Comparison of ENCODE assay signal across 24 cellular contexts in the genomic region with DNA sequence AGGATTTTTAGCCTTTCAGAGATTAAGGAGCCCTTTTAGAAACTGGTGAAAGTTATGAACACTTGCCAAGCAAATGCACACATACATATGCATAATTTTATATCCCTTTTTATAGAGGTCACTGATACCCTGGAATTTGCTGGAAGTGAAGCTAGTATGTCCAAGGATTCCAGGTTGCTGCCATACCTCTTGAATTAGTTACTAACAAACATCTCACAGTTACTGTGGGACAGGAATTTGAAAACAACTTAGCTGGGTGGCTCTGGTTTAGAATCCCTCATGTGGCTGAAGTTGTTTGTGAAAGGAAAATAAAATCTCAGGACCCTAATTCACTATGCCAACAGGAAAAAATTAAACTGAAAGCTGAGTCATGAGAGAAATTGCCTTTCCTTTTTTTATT.
DNase-seq lines count a peak whose midpoint lies in the region; ATAC-seq, FAIRE-seq and TF ChIP-seq lines count a peak whose summit lies in the region.
"Had no signal": no experiment of that assay in that cellular context is flagged by ENCODE, and none has a peak within 500 bp of the region (broad histone marks: within the 10 kb centered on the region; RNA-seq: fewer than 3 reads in every experiment).

No MANE protein-coding gene starts in this region.

- peak overlapping the region; percentile 3 to 72 (median 69) for H3K27ac Mint-ChIP-seq in nephron
- H3K27ac Mint-ChIP-seq: activated CD8-positive, alpha-beta T cell treated with anti-CD3 and anti-CD28 coated beads, Interleukin-2, amount 10 ng/mL, durations not matched to agents 7 days and 5 days; CD4-positive, alpha-beta memory T cell; stimulated activated naive B cell treated with anti-CD40 and anti-IgM and Interleukin-4, amounts not matched to agents 10 μg/mL and 1 μg/mL and 100 μg/mL, for 72 hours; T-helper 17 cell had no signal

- POLR2A ChIA-PET in PC-3 (lab: Charles Lee; ENCODE audit: unreplicated experiment) = no interaction called here
- POLR2A ChIA-PET in endothelial cell of umbilical vein (lab: Charles Lee) = no interaction called here

- no peak overlapping the region for H3K4me3 Mint-ChIP-seq in nephron
- H3K4me3 Mint-ChIP-seq: activated CD8-positive, alpha-beta T cell treated with anti-CD3 and anti-CD28 coated beads, Interleukin-2, amount 10 ng/mL, durations not matched to agents 7 days and 5 days; CD4-positive, alpha-beta memory T cell; stimulated activated naive B cell treated with anti-CD40 and anti-IgM and Interleukin-4, amounts not matched to agents 10 μg/mL and 1 μg/mL and 100 μg/mL, for 72 hours; T-helper 17 cell had no signal

- H2AFZ ChIP-seq in PC-3 (ENCODE audit: low read length) (no peak overlapping the region), endothelial cell of umbilical vein (ENCODE audit: low read depth, low read length) (no peak overlapping the region)

- CTCF ChIA-PET in PC-3 (lab: Charles Lee) (no interaction called here), endothelial cell of umbilical vein (lab: Charles Lee) (interaction anchor here (0.7 to 1.1 kb wide), 2 partner anchors 12 to 17 kb away, joined by 3 read pairs; no protein-coding TSS in a partner anchor)

- dilution Hi-C loops in endothelial cell of umbilical vein (cut with MboI; ENCODE audit: extremely low pct_ligation_motif_present, low sequenced_read_pairs) = no loop called here

- H3K36me3 ChIP-seq in PC-3 (ENCODE audit: low read depth, low read length) = no peaks in the 10 kb centered on the region
- H3K36me3 ChIP-seq in endothelial cell of umbilical vein (ENCODE audit: control insufficient read depth in 2 of 2, extremely low read depth in 1 of 2, insufficient read depth in 2 of 2, low read length in 2 of 2) = no peaks in the 10 kb centered on the region
- H3K36me3 ChIP-seq: heart right ventricle had no signal

- H3K4me1 ChIP-seq in PC-3 (ENCODE audit: insufficient read depth, low read length) (peaks cover 14% of the 10 kb centered on the region; the same call in 1 of the 2 replicates), endothelial cell of umbilical vein (ENCODE audit: control insufficient read depth, extremely low read depth, insufficient read depth, low read length) (no peaks in the 10 kb centered on the region)
- H3K4me1 ChIP-seq: heart right ventricle had no signal

- H3K27ac ChIP-seq in PC-3 (ENCODE audit: low read length) (no peak overlapping the region), endothelial cell of umbilical vein (ENCODE audit: insufficient read depth, low read depth, low read length) (no peak overlapping the region)
- H3K27ac ChIP-seq: heart right ventricle, RWPE1 had no signal

- H3F3A ChIP-seq in PC-3 (ENCODE audit: low read length, unreplicated experiment) = no peaks in the 10 kb centered on the region

- H3K36me3 Mint-ChIP-seq in nephron (ENCODE audit: low read depth) = peaks cover 20% of the 10 kb centered on the region

- peaks cover 4% of the 10 kb centered on the region for H3K9me3 Mint-ChIP-seq in nephron
- H3K9me3 Mint-ChIP-seq: stimulated activated naive B cell treated with anti-CD40 and anti-IgM and Interleukin-4, amounts not matched to agents 10 μg/mL and 1 μg/mL and 100 μg/mL, for 72 hours had no signal

- TF ChIP-seq POLR2A in endothelial cell of umbilical vein (IDR thresholded peaks at IDR 0.05; ENCODE audit: low read depth, low read length) = no peak

- 0 out of 2 replicates have a peak, but pooled peaks have one; percentile 5 for TF ChIP-seq CTCF in AG10803 (conservative IDR thresholded peaks at IDR 0.05; ENCODE audit: low read length)
- no peak for TF ChIP-seq CTCF in PC-3 (conservative IDR thresholded peaks at IDR 0.05; ENCODE audit: low read depth, low read length)
- TF ChIP-seq CTCF in endothelial cell of umbilical vein (IDR thresholded peaks at IDR 0.05; ENCODE audit: extremely low read depth in 1 of 2, insufficient read depth in 1 of 2, low read depth in 1 of 2, low read length in 2 of 2) = no peak
- TF ChIP-seq CTCF in nephron (IDR thresholded peaks at IDR 0.05; ENCODE audit: unreplicated experiment in 3 of 3) = no peak

- ATAC-seq in PC-3 (peak; percentile 15; the same call in 1 of the 2 replicates), HG03135 (IDR thresholded peaks at IDR 0.05; ENCODE audit: unreplicated experiment) (no peak), HG02642 (IDR thresholded peaks at IDR 0.05; ENCODE audit: poor library complexity, unreplicated experiment) (no peak)
- ATAC-seq in stimulated activated naive CD8-positive, alpha-beta T cell treated with anti-CD3 and anti-CD28 coated beads, Interleukin-15, Interleukin-2, amounts not matched to agents 100 U/mL and 50 U/mL, for 24 hours = no peak
- ATAC-seq: activated CD8-positive, alpha-beta T cell treated with anti-CD3 and anti-CD28 coated beads, Interleukin-2, amount 10 ng/mL, durations not matched to agents 7 days and 5 days; heart right ventricle; stimulated activated naive B cell treated with anti-CD40 and anti-IgM and Interleukin-4, amounts not matched to agents 10 μg/mL and 1 μg/mL and 100 μg/mL, for 72 hours; T-helper 17 cell had no signal

- H3K4me3 ChIP-seq in AG10803 (ENCODE audit: low read length) (no peak overlapping the region), PC-3 (ENCODE audit: low read length) (no peak overlapping the region), endothelial cell of umbilical vein (replicated peaks in 1 of 3; ENCODE audit: insufficient read depth in 1 of 3, low read depth in 1 of 3, low read length in 3 of 3) (no peak overlapping the region)
- H3K4me3 ChIP-seq: heart right ventricle had no signal

- BruUV-seq in PC-3 (replicated peaks; lab: Mats Ljungman, UMichigan) = no TSS peak
- no TSS peak for BruUV-seq in endothelial cell of umbilical vein (replicated peaks; lab: Mats Ljungman, UMichigan)

- no peak overlapping the region for H3K9ac ChIP-seq in PC-3 (ENCODE audit: low read length)
- H3K9ac ChIP-seq in endothelial cell of umbilical vein (replicated peaks; ENCODE audit: extremely low read depth, insufficient read depth, low read length) = no peak overlapping the region

- H3K9me1 ChIP-seq in endothelial cell of umbilical vein (replicated peaks; ENCODE audit: control insufficient read depth, extremely low read depth, insufficient read depth, low read length) = no peaks in the 10 kb centered on the region

- peaks cover 25% of the 10 kb centered on the region for H3K4me1 Mint-ChIP-seq in nephron
- H3K4me1 Mint-ChIP-seq: T-helper 17 cell had no signal

- intact Hi-C loops in PC-3 (cut with micrococcal nuclease) = no loop called here
- intact Hi-C loops in endothelial cell of umbilical vein (cut with micrococcal nuclease) = no loop called here

- H3K27me3 Mint-ChIP-seq in nephron (ENCODE audit: low read depth) = no peaks in the 10 kb centered on the region
- H3K27me3 Mint-ChIP-seq: CD4-positive, alpha-beta memory T cell; stimulated activated naive B cell treated with anti-CD40 and anti-IgM and Interleukin-4, amounts not matched to agents 10 μg/mL and 1 μg/mL and 100 μg/mL, for 72 hours; T-helper 17 cell had no signal

- peak; percentile 52 for FAIRE-seq in endothelial cell of umbilical vein (lab: Jason Lieb, UNC)
- FAIRE-seq: H54 had no signal

- no peaks in the 10 kb centered on the region for H4K20me1 ChIP-seq in PC-3 (ENCODE audit: low read length)
- H4K20me1 ChIP-seq in endothelial cell of umbilical vein (replicated peaks; ENCODE audit: control insufficient read depth, extremely low read depth, insufficient read depth, low read length) = no peaks in the 10 kb centered on the region

- H3K79me2 ChIP-seq in PC-3 (ENCODE audit: low read length) (no peaks in the 10 kb centered on the region), endothelial cell of umbilical vein (ENCODE audit: control insufficient read depth, insufficient read depth, low read length) (no peaks in the 10 kb centered on the region)

- H3K9me3 ChIP-seq in PC-3 (ENCODE audit: low read length) (no peaks in the 10 kb centered on the region), endothelial cell of umbilical vein (replicated peaks; ENCODE audit: control insufficient read depth, insufficient read depth, low read length) (no peaks in the 10 kb centered on the region)
- H3K9me3 ChIP-seq: heart right ventricle had no signal

- H3K4me2 ChIP-seq in PC-3 (ENCODE audit: low read length) (no peak overlapping the region), endothelial cell of umbilical vein (ENCODE audit: insufficient read depth, low read length) (no peak overlapping the region)

- H3K27me3 ChIP-seq in PC-3 (ENCODE audit: low read length) = no peaks in the 10 kb centered on the region
- no peaks in the 10 kb centered on the region for H3K27me3 ChIP-seq in endothelial cell of umbilical vein (ENCODE audit: control insufficient read depth in 2 of 2, insufficient read depth in 2 of 2, low read length in 2 of 2)
- H3K27me3 ChIP-seq: heart right ventricle had no signal

- no peaks in the 10 kb centered on the region for H3K9me2 ChIP-seq in PC-3 (replicated peaks; ENCODE audit: low read length)

- DNase-seq in AG10803 (ENCODE audit: low read depth) (peak; percentile 68), PC-3 (no peak), endothelial cell of umbilical vein (ENCODE audit: low read depth, low spot score) (peak; percentile 51), NCI-H146 (lab: John Stamatoyannopoulos, UW) (no peak)
- DNase-seq in stimulated activated naive CD8-positive, alpha-beta T cell treated with anti-CD3 and anti-CD28 coated beads, Interleukin-15, Interleukin-2, amounts not matched to agents 100 U/mL and 50 U/mL, for 24 hours = no peak
- DNase-seq: 8988T; activated CD4-positive, alpha-beta T cell treated with anti-CD3 and anti-CD28 coated beads for 1 hour; activated CD8-positive, alpha-beta T cell treated with anti-CD3 and anti-CD28 coated beads, Interleukin-2, amount 10 ng/mL, durations not matched to agents 7 days and 5 days; activated effector memory CD4-positive, alpha-beta T cell treated with Interleukin-2 at 50 U/mL for 16 hours; CD4-positive, alpha-beta memory T cell; DMS 273 treated with DMSO at 0.1 percent for 48 hours; foreskin melanocyte; heart right ventricle; NCI-H2081 treated with DMSO at 0.1 percent for 48 hours; NCI-H345; NCI-H748 treated with DMSO at 0.1 percent for 48 hours; stimulated activated CD4-positive, alpha-beta T cell treated with anti-CD3 and anti-CD28 coated beads, Interleukin-15, amount 100 ng/mL, for 24 hours; stimulated activated naive B cell treated with anti-CD40 and anti-IgM and Interleukin-4, amounts not matched to agents 10 μg/mL and 1 μg/mL and 100 μg/mL, for 72 hours; T-helper 17 cell had no signal

TF ChIP-seq in endothelial cell of umbilical vein, 7 proteins besides CTCF, POLR2A, EP300 and RAD21 (continues in another document):
- TF ChIP-seq MYC (IDR thresholded peaks at IDR 0.05; ENCODE audit: low read depth, low read length) (no peak), FOS (IDR thresholded peaks at IDR 0.05; ENCODE audit: borderline replicate concordance, insufficient read depth, low read length) (no peak), EZH2 (IDR thresholded peaks at IDR 0.05; ENCODE audit: borderline replicate concordance, low read depth, low read length, severe bottlenecking) (no peak), POLR2AphosphoS5 (IDR thresholded peaks at IDR 0.05; ENCODE audit: insufficient read depth, low read depth, low read length) (no peak), GATA2 (IDR thresholded peaks at IDR 0.05; ENCODE audit: insufficient read depth, insufficient read length, low read depth, low read length) (no peak), JUN (IDR thresholded peaks at IDR 0.05; ENCODE audit: borderline replicate concordance, insufficient read depth, insufficient read length, low read depth) (no peak)

Comparison
In these comparisons a context has a peak if more than half of its experiments do, and no peak if none do; other contexts are left out.
1. DNase-seq: peak in AG10803 (single experiment) and endothelial cell of umbilical vein (single experiment); none in PC-3 (single experiment), NCI-H146 (single experiment) and stimulated activated naive CD8-positive, alpha-beta T cell treated with anti-CD3 and anti-CD28 coated beads, Interleukin-15, Interleukin-2, amounts not matched to agents 100 U/mL and 50 U/mL, for 24 hours (single experiment).